Comparison of ENCODE assay signal across 6 cellular contexts in genomic region chr2:10457195-10457594, GRCh38. TPM values are rescaled to one million over a fixed set of nuclear protein-coding genes. Genes with fewer than 3 reads are reported as not detected.
DNase-seq lines count a peak whose midpoint lies in the region; ATAC-seq, FAIRE-seq and TF ChIP-seq lines count a peak whose summit lies in the region.
"Not testable (repeated sequence)": the region's sequence is repeated elsewhere in the genome, so short reads cannot be mapped to it uniquely, and the experiment has no call there.

No MANE protein-coding gene starts in this region.

- TF ChIP-seq EP300 in K562 (IDR thresholded peaks at IDR 0.05; ENCODE audit: low read length) = not testable (repeated sequence)

- H2AFZ ChIP-seq in PC-3 (ENCODE audit: low read length); K562 (ENCODE audit: low read depth, low read length): not testable (repeated sequence)

- TF ChIP-seq RAD21 in K562 (CRISPR knock-in tag; conservative IDR thresholded peaks at IDR 0.05 in 1 of 2, IDR thresholded peaks at IDR 0.05 in 1 of 2) = not testable (repeated sequence)

- H4K20me1 ChIP-seq in PC-3 (ENCODE audit: low read length); K562 (replicated peaks; ENCODE audit: control insufficient read depth, insufficient read depth, low read length): not testable (repeated sequence)

- FAIRE-seq in K562 (lab: Jason Lieb, UNC) = not testable (repeated sequence)

- not testable (repeated sequence) for H3K9me2 ChIP-seq in PC-3 (replicated peaks; ENCODE audit: low read length)

- not testable (repeated sequence) for ATAC-seq in PC-3; K562; Right ventricle myocardium superior (ENCODE audit: poor library complexity)

- not testable (repeated sequence) for H3K4me2 ChIP-seq in PC-3 (ENCODE audit: low read length); K562 (ENCODE audit: insufficient read depth, low read length)

- POLR2A ChIA-PET in PC-3 (lab: Charles Lee; ENCODE audit: unreplicated experiment) = not testable (repeated sequence)
- POLR2A ChIA-PET in K562 (lab: Yijun Ruan, JAX) = interaction anchor here (1.3 kb wide), 1 partner anchor 10 kb away, joined by 10 read pairs; the partner anchor contains the start of gene ODC1

- H3K9me3 ChIP-seq in PC-3 (ENCODE audit: low read length); K562 (replicated peaks; ENCODE audit: control insufficient read depth, insufficient read depth, low read depth, low read length); thyroid gland: not testable (repeated sequence)

- H3F3A ChIP-seq in PC-3 (ENCODE audit: low read length, unreplicated experiment) = not testable (repeated sequence)

- CTCF ChIA-PET in PC-3 (lab: Charles Lee); K562 (lab: Yijun Ruan, JAX; ENCODE audit: low intra/inter-chr PET ratio): not testable (repeated sequence)

- 0 out of 2 replicates have a peak overlapping the region, but pooled peaks have one; percentile 20 for H3K9ac ChIP-seq in PC-3 (ENCODE audit: low read length)
- H3K9ac ChIP-seq in K562 (ENCODE audit: insufficient read depth in 1 of 2, low read depth in 2 of 2, low read length in 2 of 2) = not testable (repeated sequence)

- H3K79me2 ChIP-seq in PC-3 (ENCODE audit: low read length); K562 (ENCODE audit: control insufficient read depth, insufficient read depth, low read length): not testable (repeated sequence)

- intact Hi-C loops in PC-3 (cut with micrococcal nuclease); K562 (cut with micrococcal nuclease); Right ventricle myocardium superior (cut with DNase I); posterior vena cava (cut with DNase I); thyroid gland (cut with DNase I): not testable (repeated sequence)

- H3K36me3 ChIP-seq in PC-3 (ENCODE audit: low read depth, low read length); K562 (ENCODE audit: control insufficient read depth, insufficient read depth, low read length); thyroid gland: not testable (repeated sequence)

- 14% methylated on average over 3 of the region's 3 CpGs for WGBS in K562 (ENCODE audit: insufficient coverage, low coverage, missing lambda C conversion rate)
- 91 to 95% methylated on average over 3 of the region's 3 CpGs for WGBS in thyroid gland, 2 donors

- H3K4me3 ChIP-seq in PC-3 (ENCODE audit: low read length); K562; thyroid gland (replicated peaks in 1 of 3): not testable (repeated sequence)

- not testable (repeated sequence) for TF ChIP-seq CTCF in C4-2B (conservative IDR thresholded peaks at IDR 0.05); PC-3 (conservative IDR thresholded peaks at IDR 0.05; ENCODE audit: low read depth, low read length); K562 (IDR thresholded peaks at IDR 0.05 in 2 of 3, conservative IDR thresholded peaks at IDR 0.05 in 1 of 3; ENCODE audit: insufficient read depth in 2 of 3, low read depth in 1 of 3, low read length in 3 of 3); thyroid gland (IDR thresholded peaks at IDR 0.05)

- not testable (repeated sequence) for H3K9me1 ChIP-seq in K562 (ENCODE audit: control insufficient read depth, insufficient read depth, low read length)

- H3K27me3 ChIP-seq in PC-3 (ENCODE audit: low read length); thyroid gland: not testable (repeated sequence)
- peaks cover 28 to 49% of the 10 kb centered on the region in 2 experiments for H3K27me3 ChIP-seq in K562 (ENCODE audit: control insufficient read depth in 2 of 2, insufficient read depth in 2 of 2, low read length in 2 of 2)

- TF ChIP-seq POLR2A in K562 (conservative IDR thresholded peaks at IDR 0.05); thyroid gland (IDR thresholded peaks at IDR 0.05): not testable (repeated sequence)

- H3K4me1 ChIP-seq in PC-3 (ENCODE audit: insufficient read depth, low read length) (peaks cover 28% of the 10 kb centered on the region), thyroid gland (peaks cover 6 to 16% of the 10 kb centered on the region in 2 donors)
- not testable (repeated sequence) for H3K4me1 ChIP-seq in K562 (replicated peaks in 1 of 2; ENCODE audit: control insufficient read depth in 2 of 2, insufficient read depth in 2 of 2, low read length in 2 of 2)

- BruUV-seq in PC-3 (replicated peaks; lab: Mats Ljungman, UMichigan); K562 (replicated peaks; lab: Mats Ljungman, UMichigan): not testable (repeated sequence)

- in situ Hi-C loops in K562 (cut with MboI) = not testable (repeated sequence)

- H3K27ac ChIP-seq in C4-2B (peak overlapping the region; percentile 85), PC-3 (ENCODE audit: low read length) (peak overlapping the region; percentile 64), thyroid gland (peak overlapping the region in 2 of 3 donors; percentile 31 to 46)
- H3K27ac ChIP-seq in K562 (ENCODE audit: extremely low read depth, low read depth, low read length) = not testable (repeated sequence)

- DNase-seq in PC-3; K562 (ENCODE audit: extremely low read depth in 1 of 4, low spot score in 3 of 4); thyroid gland: not testable (repeated sequence)
- DNase-seq in Right ventricle myocardium superior (peak; percentile 0), posterior vena cava (ENCODE audit: low spot score) (peak; percentile 25)

TF ChIP-seq in K562, 482 proteins besides CTCF, POLR2A, EP300 and RAD21:
- 0 out of 2 replicates have a peak, but pooled peaks have one; percentile 56 for TF ChIP-seq ZNF134 (CRISPR knock-in tag; conservative IDR thresholded peaks at IDR 0.05)

RNA-seq across cellular contexts. Expression of gene ODC1, which starts 9.1 kb away (rescaled TPM):
- total RNA-seq in PC-3 (2014; rRNA removed) (712 and 714 TPM in 2 replicates), K562 (2014; rRNA removed) (392 and 447 TPM in 2 replicates), K562 (2014; rRNA removed; fragmentation: Illumina TruSeq; extraction: Trizol) (525 and 551 TPM in 2 replicates), K562 (2015; rRNA removed; fragmentation: Illumina TruSeq; extraction: Trizol) (512 and 539 TPM in 2 replicates), K562 (2021) (379 and 398 TPM in 2 replicates), Right ventricle myocardium superior (33.2 TPM), posterior vena cava (10 to 100 TPM; 51.7 to 67.6 TPM), thyroid gland (100 to 1,000 TPM in 1 of 4 donors, 10 to 100 TPM in 3; 72.0 to 126 (median 84.9) TPM)
- total RNA-seq in K562 (2011; cell fraction: chromatin; rRNA removed; ENCODE audit: low replicate concordance) = 99.9 and 124 TPM in 2 replicates
- 80.3 and 83.7 TPM in 2 replicates for total RNA-seq in K562 (2011; cell fraction: nucleolus; rRNA removed)
- total RNA-seq in K562 (2011; cell fraction: nucleoplasm; rRNA removed) = 115 and 142 TPM in 2 replicates
- polyA plus RNA-seq in K562 (2011; rRNA removed) (368 and 563 TPM in 2 replicates), K562 (2014; fragmentation: Illumina TruSeq; extraction: Trizol) (473 and 553 TPM in 2 replicates), K562 (2014; fragmentation: Nextera tagmentation; extraction: Ambion mirVana) (100 to 1,000 TPM; 142 to 169 TPM), K562 (2014; rRNA removed) (457 and 488 TPM in 2 replicates)
- polyA plus RNA-seq in K562 (2011; cell fraction: cytosol; rRNA removed) = 282 and 395 TPM in 2 replicates
- 190 and 232 TPM in 2 replicates for polyA plus RNA-seq in K562 (2011; cell fraction: nucleus; rRNA removed)
- polyA plus RNA-seq in K562 (2012) = 213 and 358 TPM in 2 replicates
- 600 and 763 TPM in 2 replicates for polyA minus RNA-seq in K562 (2011; rRNA and poly(A)+ RNA removed)
- polyA minus RNA-seq in K562 (2011; cell fraction: cytosol; rRNA and poly(A)+ RNA removed) = 138 and 222 TPM in 2 replicates
- polyA minus RNA-seq in K562 (2011; cell fraction: nucleus; rRNA and poly(A)+ RNA removed) = 41.1 and 78.2 TPM in 2 replicates
